ENCODE assay signal across 12 cellular contexts in the genomic region with DNA sequence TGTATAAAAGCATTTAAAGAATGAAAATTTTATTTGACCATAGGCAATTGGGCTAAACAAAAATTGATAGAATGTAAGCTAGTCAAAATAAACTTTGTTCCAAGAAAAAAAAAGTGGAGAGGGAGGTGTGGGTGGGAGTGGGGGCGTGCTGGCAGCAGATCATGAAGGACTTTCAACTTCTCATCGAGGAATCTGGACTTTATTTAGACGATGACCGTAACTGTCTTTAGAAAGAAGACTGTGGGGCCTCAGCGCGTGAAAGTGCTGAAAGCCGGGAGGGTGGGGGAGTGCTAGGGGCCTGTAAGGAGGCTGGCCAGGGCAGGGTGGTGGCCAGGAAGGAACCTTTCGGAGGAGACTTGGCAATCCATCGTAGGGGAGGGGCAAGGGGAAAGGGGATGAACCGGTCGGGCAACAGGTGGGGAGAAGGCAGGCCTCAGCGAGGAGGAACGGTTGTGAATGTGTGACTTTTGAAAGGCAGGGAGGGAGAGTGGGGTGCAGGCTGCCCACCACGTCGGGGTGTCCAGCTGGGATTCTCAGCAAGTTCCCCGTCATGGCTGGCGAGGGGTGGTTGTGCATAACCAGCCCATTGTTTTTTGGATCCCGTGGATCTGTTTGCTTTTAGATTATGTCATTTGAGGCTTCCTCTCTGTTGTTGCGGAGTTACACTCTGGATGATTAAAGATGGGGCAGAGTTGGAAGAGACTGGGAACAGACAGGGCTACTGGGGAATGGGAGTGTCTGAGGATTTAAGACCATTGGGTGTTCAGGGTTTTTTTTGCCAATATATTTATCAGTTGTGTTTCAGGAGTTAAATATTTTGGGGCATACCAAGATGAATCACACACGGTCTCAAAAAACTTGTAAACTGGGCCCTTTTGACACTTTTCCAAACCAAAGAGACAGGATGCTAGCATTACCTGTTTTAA. TPM values are rescaled to one million over a fixed set of nuclear protein-coding genes. Genes with fewer than 3 reads are reported as not detected.
DNase-seq lines count a peak whose midpoint lies in the region; ATAC-seq and TF ChIP-seq lines count a peak whose summit lies in the region.
"Had no signal": no experiment of that assay in that cellular context is flagged by ENCODE, and none has a peak within 500 bp of the region (broad histone marks: within the 10 kb centered on the region; RNA-seq: fewer than 3 reads in every experiment).

No MANE protein-coding gene starts in this region.

- WGBS in prostate gland, result 18% methylated on average over 20 of the region's 20 CpGs

- intact Hi-C loops in prostate gland (cut with DNase I), result no loop called here
- intact Hi-C loops in sciatic nerve (cut with DNase I), result no loop called here

- H3K9me3 ChIP-seq in prostate gland, result no peaks in the 10 kb centered on the region
- H3K9me3 ChIP-seq: neutrophil had no signal

- no peak for TF ChIP-seq CTCF in prostate gland (IDR thresholded peaks at IDR 0.05)

- ATAC-seq in sciatic nerve (no peak), GM18511 (IDR thresholded peaks at IDR 0.05; ENCODE audit: unreplicated experiment) (no peak)
- ATAC-seq: activated naive CD8-positive, alpha-beta T cell treated with anti-CD3 and anti-CD28 coated beads, Interleukin-2, amount 50 U/mL, for 24 hours had no signal

- peak overlapping the region; percentile 18 to 29 for H3K27ac ChIP-seq in prostate gland
- H3K27ac ChIP-seq: neutrophil had no signal

- no peak for TF ChIP-seq POLR2A in prostate gland (IDR thresholded peaks at IDR 0.05)

- H3K27me3 ChIP-seq in prostate gland (replicated peaks; ENCODE audit: insufficient read depth), result no peaks in the 10 kb centered on the region

- no peak overlapping the region for H3K4me3 ChIP-seq in prostate gland

- no peaks in the 10 kb centered on the region for H3K4me1 ChIP-seq in prostate gland (replicated peaks)

- no peaks in the 10 kb centered on the region for H3K36me3 ChIP-seq in prostate gland
- H3K36me3 ChIP-seq: neutrophil had no signal

- peak; percentile 77 for DNase-seq in ELF-1 (ENCODE audit: low read depth, low spot score)
- peak; percentile 24 for DNase-seq in T1000 (lab: John Stamatoyannopoulos, UW)
- DNase-seq in islet precursor cell, result peak; percentile 84
- peak; percentile 62 for DNase-seq in prostate gland (ENCODE audit: low spot score)
- DNase-seq in stimulated activated CD4-positive, alpha-beta T cell treated with anti-CD3 and anti-CD28 coated beads, Interleukin-1b, Interleukin-23, amount 100 ng/mL, for 48 hours, result no peak
- no peak for DNase-seq in NCI-H146 (lab: John Stamatoyannopoulos, UW)
- DNase-seq in sciatic nerve (ENCODE audit: low spot score), result no peak
- DNase-seq: activated naive CD8-positive, alpha-beta T cell treated with anti-CD3 and anti-CD28 coated beads, Interleukin-2, amount 50 U/mL, for 24 hours; effector memory CD4-positive, alpha-beta T cell; T-helper 9 cell had no signal

RNA-seq across cellular contexts. Expression of gene HUNK, which starts 35.5 kb away (rescaled TPM):
- total RNA-seq in prostate gland (1 to 10 TPM; 3.7 to 5.0 TPM), sciatic nerve (0.53 TPM)

Comparison
In these comparisons a context has a peak if more than half of its experiments do, and no peak if none do; other contexts are left out.
1. DNase-seq: peak in ELF-1 (single experiment), T1000 (single experiment), islet precursor cell (single experiment) and prostate gland (single experiment); none in stimulated activated CD4-positive, alpha-beta T cell treated with anti-CD3 and anti-CD28 coated beads, Interleukin-1b, Interleukin-23, amount 100 ng/mL, for 48 hours (single experiment), NCI-H146 (single experiment) and sciatic nerve (single experiment).